Comparison of ENCODE assay signal across 1 cellular context in genomic region chr3:66270726-66271125, GRCh38.
TF ChIP-seq lines count a peak whose summit lies in the region.

No MANE protein-coding gene starts in this region.

TF ChIP-seq in IMR-90, 13 proteins besides CTCF, POLR2A, EP300 and RAD21 (continued from another document):
- TF ChIP-seq ELK1 (IDR thresholded peaks at IDR 0.05; ENCODE audit: borderline replicate concordance, low read depth, low read length) (no peak), FOS (IDR thresholded peaks at IDR 0.05; ENCODE audit: low read depth, low read length) (no peak), SMC3 (IDR thresholded peaks at IDR 0.05; ENCODE audit: low read depth, low read length) (no peak), CHD1 (IDR thresholded peaks at IDR 0.05; ENCODE audit: low read depth, low read length) (no peak), MXI1 (IDR thresholded peaks at IDR 0.05; ENCODE audit: borderline replicate concordance, low read depth, low read length) (no peak), BHLHE40 (IDR thresholded peaks at IDR 0.05; ENCODE audit: low read depth, low read length) (no peak), NFE2L2 (IDR thresholded peaks at IDR 0.05; ENCODE audit: low read depth, low read length) (no peak), RFX5 (IDR thresholded peaks at IDR 0.05; ENCODE audit: low read depth, low read length) (no peak)
